In the genomic region with DNA sequence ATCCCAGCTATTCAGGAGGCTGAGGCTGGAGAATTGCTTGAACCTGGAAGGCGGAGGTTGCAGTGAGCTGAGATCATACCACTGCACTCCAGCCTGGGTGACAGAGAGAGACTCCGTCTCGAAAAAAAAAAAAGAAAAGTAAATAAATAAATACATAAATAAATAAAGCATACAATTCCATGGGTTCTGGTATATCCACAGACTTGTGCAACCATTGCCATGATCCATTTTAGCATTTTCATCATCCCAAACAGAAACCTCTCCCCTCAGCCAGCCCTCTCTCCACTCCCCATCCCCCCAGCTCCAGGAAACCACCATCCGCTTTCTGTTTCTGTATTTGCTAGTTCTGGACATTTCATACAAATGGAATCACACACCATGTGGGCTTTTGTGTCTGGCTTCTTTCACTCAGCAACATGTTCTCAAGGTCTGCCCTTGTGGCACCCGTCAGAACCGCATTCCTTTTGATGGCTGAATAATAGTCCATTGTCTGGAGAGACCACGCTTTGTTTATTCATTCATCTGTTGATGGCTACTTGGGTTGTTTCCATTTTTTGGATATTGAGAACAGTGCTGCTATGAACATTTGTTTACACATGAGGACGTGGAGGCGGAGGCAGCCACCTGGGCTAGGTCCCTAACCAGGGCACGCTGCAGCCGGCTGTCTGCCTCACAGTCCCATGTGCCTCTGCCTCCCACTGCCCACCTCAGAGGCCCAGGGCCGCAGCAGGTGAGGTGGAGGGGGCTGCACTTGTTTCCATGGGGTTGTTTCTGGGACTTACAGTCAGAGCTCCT, we compare ENCODE assay signal across 17 cellular contexts.
DNase-seq lines count a peak whose midpoint lies in the region; ATAC-seq, FAIRE-seq and TF ChIP-seq lines count a peak whose summit lies in the region.
"Had no signal": no experiment of that assay in that cellular context is flagged by ENCODE, and none has a peak within 500 bp of the region (broad histone marks: within the 10 kb centered on the region; RNA-seq: fewer than 3 reads in every experiment).

No MANE protein-coding gene starts in this region.

- no peak overlapping the region for H3K23ac ChIP-seq in mesenchymal stem cell (ENCODE audit: low read length in 2 of 2)

- H3K4me1 ChIP-seq in right atrium auricular region (peaks cover 0 to 8% of the 10 kb centered on the region in 2 donors), mesenchymal stem cell (ENCODE audit: control insufficient read depth, insufficient read depth, low read depth, low read length) (no peaks in the 10 kb centered on the region), suprapubic skin (peaks cover 26% of the 10 kb centered on the region)
- H3K4me1 ChIP-seq: adrenal gland, gastrocnemius medialis had no signal

- H3K27ac ChIP-seq in right atrium auricular region (no peak overlapping the region), mesenchymal stem cell (ENCODE audit: low read length, poor library complexity, severe bottlenecking) (no peak overlapping the region), suprapubic skin (peak overlapping the region; percentile 28)
- H3K27ac ChIP-seq: adrenal gland, gastrocnemius medialis had no signal

- intact Hi-C loops in left ventricle myocardium superior (cut with micrococcal nuclease), result no loop called here

- DNase-seq in left ventricle myocardium superior (peak; percentile 25), right atrium auricular region (ENCODE audit: low spot score) (no peak), fibroblast of mammary gland (ENCODE audit: low read depth) (peak; percentile 20), mesenchymal stem cell (peak; percentile 67), suprapubic skin (ENCODE audit: low spot score in 2 of 2) (no peak), GM12891 (ENCODE audit: insufficient read length, low spot score) (no peak)
- no peak for DNase-seq in activated naive CD4-positive, alpha-beta T cell treated with Interleukin-2 at 50 U/mL for 16 hours
- DNase-seq: adrenal gland, DMS79 treated with DMSO at 0.1 percent for 48 hours, gastrocnemius medialis, HFFc6, NCI-H446 treated with DMSO at 0.1 percent for 48 hours, SIG-M5, T-helper 2 cell had no signal

- no peak overlapping the region for H3K4me3 ChIP-seq in right atrium auricular region
- no peak overlapping the region for H3K4me3 ChIP-seq in fibroblast of mammary gland (ENCODE audit: control insufficient read depth, low read depth, low read length)
- H3K4me3 ChIP-seq in mesenchymal stem cell (ENCODE audit: insufficient read depth in 1 of 2, low read depth in 1 of 2, low read length in 2 of 2), result no peak overlapping the region
- no peak overlapping the region for H3K4me3 ChIP-seq in suprapubic skin
- H3K4me3 ChIP-seq: adrenal gland, gastrocnemius medialis had no signal

- H3K9ac ChIP-seq in mesenchymal stem cell (ENCODE audit: low read length), result no peak overlapping the region

- FAIRE-seq in GM12891 (lab: Jason Lieb, UNC), result no peak
- FAIRE-seq: HTR-8/SVneo had no signal

- H2AFZ ChIP-seq in mesenchymal stem cell (ENCODE audit: low read depth, low read length), result no peak overlapping the region

- no peak overlapping the region for H4K91ac ChIP-seq in mesenchymal stem cell (ENCODE audit: low read length)

- no peak overlapping the region for H2AK5ac ChIP-seq in mesenchymal stem cell (ENCODE audit: low read length, severe bottlenecking)

- no peak overlapping the region for H3K4me2 ChIP-seq in mesenchymal stem cell (ENCODE audit: low read length, poor library complexity, severe bottlenecking)

- no peaks in the 10 kb centered on the region for H3K79me1 ChIP-seq in mesenchymal stem cell (replicated peaks; ENCODE audit: low read length, poor library complexity, severe bottlenecking)

- no peak overlapping the region for H2BK15ac ChIP-seq in mesenchymal stem cell (ENCODE audit: low read depth, poor library complexity, severe bottlenecking)

- no peaks in the 10 kb centered on the region for H3K36me3 ChIP-seq in right atrium auricular region
- H3K36me3 ChIP-seq in mesenchymal stem cell (ENCODE audit: control insufficient read depth in 1 of 2, insufficient read depth in 2 of 2, low read depth in 1 of 2, low read length in 2 of 2), result no peaks in the 10 kb centered on the region
- no peaks in the 10 kb centered on the region for H3K36me3 ChIP-seq in suprapubic skin
- H3K36me3 ChIP-seq: adrenal gland, gastrocnemius medialis had no signal

- H2BK5ac ChIP-seq in mesenchymal stem cell (ENCODE audit: low read depth, low read length, poor library complexity, severe bottlenecking), result no peak overlapping the region

- no peak for TF ChIP-seq EP300 in suprapubic skin (IDR thresholded peaks at IDR 0.05)

- no peak overlapping the region for H2BK120ac ChIP-seq in mesenchymal stem cell (ENCODE audit: low read depth, low read length)

- TF ChIP-seq POLR2A in suprapubic skin (IDR thresholded peaks at IDR 0.05) (no peak), GM12891 (IDR thresholded peaks at IDR 0.05; ENCODE audit: low read depth, low read length) (no peak)

- no peak overlapping the region for H2BK12ac ChIP-seq in mesenchymal stem cell (ENCODE audit: low read length in 2 of 2)

- ATAC-seq in left ventricle myocardium superior (no peak), GM18907 (IDR thresholded peaks at IDR 0.05; ENCODE audit: unreplicated experiment) (no peak)
- ATAC-seq: activated T-helper 17 cell treated with anti-CD3 and anti-CD28 coated beads, Interleukin-2, amount 50 U/mL, for 72 hours; gastrocnemius medialis had no signal

- H3K9me3 ChIP-seq in right atrium auricular region (no peaks in the 10 kb centered on the region), mesenchymal stem cell (ENCODE audit: control insufficient read depth, low read length) (no peaks in the 10 kb centered on the region), suprapubic skin (no peaks in the 10 kb centered on the region)
- H3K9me3 ChIP-seq: adrenal gland, gastrocnemius medialis had no signal

- H3K27me3 ChIP-seq in right atrium auricular region, result no peaks in the 10 kb centered on the region
- peaks cover 49% of the 10 kb centered on the region in 2 experiments for H3K27me3 ChIP-seq in mesenchymal stem cell (ENCODE audit: control insufficient read depth in 1 of 2, insufficient read depth in 1 of 2, low read length in 2 of 2)
- no peaks in the 10 kb centered on the region for H3K27me3 ChIP-seq in suprapubic skin
- H3K27me3 ChIP-seq: adrenal gland, gastrocnemius medialis had no signal

- H3K4ac ChIP-seq in mesenchymal stem cell (ENCODE audit: low read depth in 1 of 2, low read length in 2 of 2), result no peak overlapping the region

- H3K18ac ChIP-seq in mesenchymal stem cell (ENCODE audit: low read depth in 1 of 2, low read length in 2 of 2), result no peak overlapping the region

- no peak overlapping the region for H3K14ac ChIP-seq in mesenchymal stem cell (ENCODE audit: low read length in 2 of 2)

- no peak overlapping the region for H4K8ac ChIP-seq in mesenchymal stem cell (ENCODE audit: low read length)

- TF ChIP-seq CTCF in right atrium auricular region (IDR thresholded peaks at IDR 0.05) (no peak), fibroblast of mammary gland (conservative IDR thresholded peaks at IDR 0.05; ENCODE audit: control insufficient read depth, insufficient read depth, low read depth, low read length) (no peak), suprapubic skin (IDR thresholded peaks at IDR 0.05) (no peak)

- WGBS in mesenchymal stem cell, result 77% methylated on average over 9 of the region's 12 CpGs
- 74% methylated on average over 12 of the region's 12 CpGs for WGBS in suprapubic skin

TF ChIP-seq in GM12891, 5 proteins besides CTCF, POLR2A, EP300 and RAD21:
- no peak for TF ChIP-seq TAF1 (IDR thresholded peaks at IDR 0.05; ENCODE audit: low read depth, low read length)
- TF ChIP-seq POU2F2 (IDR thresholded peaks at IDR 0.05; ENCODE audit: low read depth, low read length), result no peak
- TF ChIP-seq PAX5 (IDR thresholded peaks at IDR 0.05; ENCODE audit: insufficient read depth, low read length, severe bottlenecking), result no peak
- TF ChIP-seq SPI1 (IDR thresholded peaks at IDR 0.05; ENCODE audit: low read depth, low read length), result no peak
- TF ChIP-seq POLR2AphosphoS5 (IDR thresholded peaks at IDR 0.05; ENCODE audit: low read depth, low read length), result no peak

Comparison
In these comparisons a context has a peak if more than half of its experiments do, and no peak if none do; other contexts are left out.
1. DNase-seq: peak in left ventricle myocardium superior (single experiment), fibroblast of mammary gland (single experiment) and mesenchymal stem cell (single experiment); none in right atrium auricular region (single experiment), suprapubic skin (0 of 2), activated naive CD4-positive, alpha-beta T cell treated with Interleukin-2 at 50 U/mL for 16 hours (single experiment) and GM12891 (single experiment).